In the genomic region with DNA sequence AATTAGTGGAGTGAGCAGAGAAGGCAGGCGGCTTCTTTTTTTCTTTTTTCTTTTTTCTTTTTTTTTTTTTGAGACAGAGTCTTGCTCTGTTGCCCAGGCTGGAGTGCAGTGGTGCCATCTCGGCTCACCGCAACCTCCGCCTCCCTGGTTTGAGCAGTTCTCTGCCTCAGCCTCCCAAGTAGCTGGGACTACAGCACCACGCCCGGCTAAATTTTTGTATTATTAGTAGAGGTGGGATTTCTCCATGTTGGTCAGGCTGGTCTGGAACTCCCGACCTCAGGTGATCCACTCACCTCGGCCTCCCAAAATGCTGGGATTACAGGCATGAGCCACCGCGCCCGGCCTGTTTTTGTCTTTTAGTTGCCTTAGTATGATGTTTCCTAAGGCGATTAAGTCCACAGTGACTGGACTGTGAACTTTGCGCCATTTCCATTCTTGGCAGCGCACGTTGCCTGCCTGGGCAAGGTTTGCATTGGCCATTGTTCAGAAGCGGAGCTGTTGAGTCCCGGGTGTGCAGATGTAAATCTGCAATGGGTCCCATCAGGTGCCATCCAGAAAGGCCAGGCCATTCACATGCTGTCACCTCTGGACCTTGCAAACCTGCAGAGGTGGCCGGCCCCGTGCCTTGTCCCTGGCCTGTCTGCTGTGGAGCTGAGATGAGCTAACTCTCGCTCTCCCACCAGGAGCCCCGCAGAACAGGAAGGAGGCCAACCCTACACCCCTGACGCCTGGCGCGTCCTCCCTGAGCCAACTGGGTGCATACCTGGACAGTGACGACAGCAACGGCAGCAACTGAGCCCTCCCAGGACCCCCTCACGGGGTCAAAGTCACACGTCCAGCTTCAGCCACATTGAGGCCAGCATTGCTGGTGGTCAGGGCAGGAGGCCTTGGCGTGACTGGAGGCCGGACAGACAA, we compare ENCODE assay signal across 23 cellular contexts. TPM values are rescaled to one million over a fixed set of nuclear protein-coding genes. Genes with fewer than 3 reads are reported as not detected.
DNase-seq lines count a peak whose midpoint lies in the region; ATAC-seq and TF ChIP-seq lines count a peak whose summit lies in the region.
"Had no signal": no experiment of that assay in that cellular context is flagged by ENCODE, and none has a peak within 500 bp of the region (broad histone marks: within the 10 kb centered on the region; RNA-seq: fewer than 3 reads in every experiment).

No MANE protein-coding gene starts in this region.

- H3K79me2 ChIP-seq in osteoblast (ENCODE audit: insufficient read depth, low read length) = no peaks in the 10 kb centered on the region
- H3K79me2 ChIP-seq: parathyroid adenoma had no signal

- intact Hi-C loops in CD14-positive monocyte (cut with micrococcal nuclease) = loop anchor here (2.0 to 10.0 kb wide), 3 partner anchors 84 to 257 kb away; no protein-coding TSS in a partner anchor

- no peaks in the 10 kb centered on the region for H3K27me3 ChIP-seq in osteoblast (ENCODE audit: insufficient read depth, low read length)
- H3K27me3 ChIP-seq: heart right ventricle, tibial artery had no signal

- H3K36me3 Mint-ChIP-seq in CD14-positive monocyte = peaks cover 49 to 82% of the 10 kb centered on the region in 2 donors
- peaks cover 10% of the 10 kb centered on the region for H3K36me3 Mint-ChIP-seq in endothelial cell (ENCODE audit: low read depth, unreplicated experiment)

- H3K27me3 Mint-ChIP-seq in CD14-positive monocyte (ENCODE audit: low read depth in 3 of 3) = peaks cover 0 to 3% (median 2%) of the 10 kb centered on the region in 3 donors
- H3K27me3 Mint-ChIP-seq in endothelial cell (ENCODE audit: unreplicated experiment) = no peaks in the 10 kb centered on the region
- H3K27me3 Mint-ChIP-seq: activated CD8-positive, alpha-beta memory T cell treated with anti-CD3 and anti-CD28 coated beads, Interleukin-2, amount 10 ng/mL, durations not matched to agents 7 days and 5 days; activated naive CD8-positive, alpha-beta T cell treated with anti-CD3 and anti-CD28 coated beads, Interleukin-2, amount 10 ng/mL, durations not matched to agents 7 days and 5 days; activated T-helper 17 cell treated with anti-CD3 and anti-CD28 coated beads, Interleukin-2, amount 50 U/mL, for 72 hours; T-cell had no signal

- H4K20me1 ChIP-seq in osteoblast (ENCODE audit: insufficient read depth, low read length) = no peaks in the 10 kb centered on the region

- H3K4me3 Mint-ChIP-seq in CD14-positive monocyte = no peak overlapping the region
- no peak overlapping the region for H3K4me3 Mint-ChIP-seq in endothelial cell (ENCODE audit: unreplicated experiment)
- H3K4me3 Mint-ChIP-seq: activated CD8-positive, alpha-beta memory T cell treated with anti-CD3 and anti-CD28 coated beads, Interleukin-2, amount 10 ng/mL, durations not matched to agents 7 days and 5 days; activated naive CD8-positive, alpha-beta T cell treated with anti-CD3 and anti-CD28 coated beads, Interleukin-2, amount 10 ng/mL, durations not matched to agents 7 days and 5 days; activated T-helper 17 cell treated with anti-CD3 and anti-CD28 coated beads, Interleukin-2, amount 50 U/mL, for 72 hours; brain; T-cell had no signal

- peaks cover 12% of the 10 kb centered on the region for H3K4me1 Mint-ChIP-seq in CD14-positive monocyte
- H3K4me1 Mint-ChIP-seq in endothelial cell (ENCODE audit: unreplicated experiment) = peaks cover 4% of the 10 kb centered on the region
- H3K4me1 Mint-ChIP-seq: brain had no signal

- ATAC-seq in HG03280 (IDR thresholded peaks at IDR 0.05; ENCODE audit: unreplicated experiment) (no peak), GM21717 (IDR thresholded peaks at IDR 0.05; ENCODE audit: unreplicated experiment) (no peak), GM19452 (IDR thresholded peaks at IDR 0.05; ENCODE audit: unreplicated experiment) (no peak)

- H3K27ac Mint-ChIP-seq in CD14-positive monocyte = no peak overlapping the region
- H3K27ac Mint-ChIP-seq in endothelial cell (ENCODE audit: unreplicated experiment) = no peak overlapping the region
- H3K27ac Mint-ChIP-seq: activated T-helper 17 cell treated with anti-CD3 and anti-CD28 coated beads, Interleukin-2, amount 50 U/mL, for 72 hours had no signal

- no peaks in the 10 kb centered on the region for H3K9me3 ChIP-seq in osteoblast (ENCODE audit: low read depth, low read length)
- H3K9me3 ChIP-seq: Caco-2, tibial artery had no signal

- H3K4me2 ChIP-seq in osteoblast (ENCODE audit: insufficient read depth, low read length) = no peak overlapping the region

- DNase-seq in CD14-positive monocyte (ENCODE audit: low spot score) (no peak), LNCaP clone FGC (ENCODE audit: low read depth) (peak; percentile 74), endothelial cell (ENCODE audit: low spot score) (no peak), osteoblast (ENCODE audit: insufficient read length, low spot score, missing footprints) (peak; percentile 69)
- DNase-seq: NCI-H1436, NCI-H2171, SHP77 treated with DMSO at 0.1 percent for 48 hours had no signal

- H3K4me1 ChIP-seq in osteoblast (ENCODE audit: insufficient read depth, low read length) = no peaks in the 10 kb centered on the region
- H3K4me1 ChIP-seq: Caco-2, heart right ventricle, parathyroid adenoma, tibial artery had no signal

- H3K9me3 Mint-ChIP-seq in CD14-positive monocyte (peaks cover 0 to 4% (median 2%) of the 10 kb centered on the region in 7 donors), endothelial cell (ENCODE audit: unreplicated experiment) (no peaks in the 10 kb centered on the region)
- H3K9me3 Mint-ChIP-seq: activated naive CD8-positive, alpha-beta T cell treated with anti-CD3 and anti-CD28 coated beads, Interleukin-2, amount 10 ng/mL, durations not matched to agents 7 days and 5 days; activated T-helper 17 cell treated with anti-CD3 and anti-CD28 coated beads, Interleukin-2, amount 50 U/mL, for 72 hours; brain; T-cell had no signal

- H2AFZ ChIP-seq in osteoblast (ENCODE audit: low read length) = no peak overlapping the region
- H2AFZ ChIP-seq: parathyroid adenoma had no signal

- TF ChIP-seq CTCF in CD14-positive monocyte (IDR thresholded peaks at IDR 0.05) (peak; percentile 56), LNCaP clone FGC (IDR thresholded peaks at IDR 0.05; ENCODE audit: control insufficient read depth, extremely low read depth, insufficient read depth) (no peak), endothelial cell (IDR thresholded peaks at IDR 0.05; ENCODE audit: unreplicated experiment) (peak; percentile 45), osteoblast (IDR thresholded peaks at IDR 0.05; ENCODE audit: extremely low read depth, low read depth, low read length) (no peak)

- no peak overlapping the region for H3K4me3 ChIP-seq in LNCaP clone FGC (ENCODE audit: low read depth, low read length)
- no peak overlapping the region for H3K4me3 ChIP-seq in osteoblast (ENCODE audit: insufficient read depth, low read length)
- H3K4me3 ChIP-seq: heart right ventricle, lung, tibial artery had no signal

- H3K27ac ChIP-seq in osteoblast (ENCODE audit: low read depth, low read length) = no peak overlapping the region
- H3K27ac ChIP-seq: heart right ventricle, HL-60, parathyroid adenoma, tibial artery had no signal

- H3K36me3 ChIP-seq in osteoblast (ENCODE audit: insufficient read depth, low read length) = peaks cover 12% of the 10 kb centered on the region

RNA-seq across cellular contexts. Expression of a gene that starts 10.9 kb away (rescaled TPM):
- not detected for polyA plus RNA-seq in CD14-positive monocyte
- total RNA-seq in endothelial cell (ENCODE audit: unreplicated experiment) = 0.90 TPM
- total RNA-seq in osteoblast = not detected in 2 replicates
- total RNA-seq: activated CD8-positive, alpha-beta memory T cell treated with anti-CD3 and anti-CD28 coated beads, Interleukin-2, amount 10 ng/mL, durations not matched to agents 7 days and 5 days; activated naive CD8-positive, alpha-beta T cell treated with anti-CD3 and anti-CD28 coated beads, Interleukin-2, amount 10 ng/mL, durations not matched to agents 7 days and 5 days; activated T-helper 17 cell treated with anti-CD3 and anti-CD28 coated beads, Interleukin-2, amount 50 U/mL, for 72 hours; lung; M059J had no signal
- polyA plus RNA-seq: lung had no signal

RNA-seq across cellular contexts. Expression of a gene that starts 21.3 kb away (rescaled TPM):
- polyA plus RNA-seq in CD14-positive monocyte = 10 to 100 TPM in 1 of 2 donors, 1 to 10 TPM in 1; 8.6 to 13.4 TPM
- total RNA-seq in endothelial cell (ENCODE audit: unreplicated experiment) (15.4 TPM), osteoblast (15.3 and 17.0 TPM in 2 replicates)

RNA-seq across cellular contexts. Expression of a gene that starts 34.0 kb away (rescaled TPM):
- polyA plus RNA-seq in CD14-positive monocyte = under 1 TPM in 1 of 2 donors, not detected in 1; 0.26 TPM
- total RNA-seq in endothelial cell (ENCODE audit: unreplicated experiment) (not detected), osteoblast (not detected in 2 replicates)
- total RNA-seq: Caco-2, M059J, myocyte had no signal

RNA-seq across cellular contexts. Expression of a gene that starts 36.2 kb away (rescaled TPM):
- not detected for polyA plus RNA-seq in CD14-positive monocyte
- total RNA-seq in endothelial cell (ENCODE audit: unreplicated experiment) = 19.0 TPM
- 0.29 and 1.1 TPM in 2 replicates for total RNA-seq in osteoblast

RNA-seq across cellular contexts. Expression of a gene that starts 38.8 kb away (rescaled TPM):
- under 1 TPM in 1 of 2 donors, not detected in 1; 0.14 TPM for polyA plus RNA-seq in CD14-positive monocyte
- total RNA-seq in endothelial cell (ENCODE audit: unreplicated experiment) (9.7 TPM), osteoblast (not detected in 2 replicates)

Comparison
In these comparisons a context has a peak if more than half of its experiments do, and no peak if none do; other contexts are left out.
1. DNase-seq: peak in LNCaP clone FGC (single experiment) and osteoblast (single experiment); none in CD14-positive monocyte (single experiment) and endothelial cell (single experiment).
2. CTCF ChIP-seq: peak in CD14-positive monocyte (single experiment) and endothelial cell (single experiment); none in LNCaP clone FGC (single experiment) and osteoblast (single experiment).